In genomic region chr14:68874746-68875155, GRCh38 we compare ENCODE assay signal across 19 cellular contexts.
DNase-seq lines count a peak whose midpoint lies in the region; ATAC-seq, FAIRE-seq and TF ChIP-seq lines count a peak whose summit lies in the region.
"Had no signal": no experiment of that assay in that cellular context is flagged by ENCODE, and none has a peak within 500 bp of the region (broad histone marks: within the 10 kb centered on the region; RNA-seq: fewer than 3 reads in every experiment).

No MANE protein-coding gene starts in this region.

- no peaks in the 10 kb centered on the region for H3K9me1 ChIP-seq in endothelial cell of umbilical vein (replicated peaks; ENCODE audit: control insufficient read depth, extremely low read depth, insufficient read depth, low read length)

- H3K27ac ChIP-seq in endothelial cell of umbilical vein (ENCODE audit: insufficient read depth, low read depth, low read length) (no peak overlapping the region), psoas muscle (no peak overlapping the region)
- H3K27ac ChIP-seq: SK-N-MC had no signal

- ATAC-seq in psoas muscle: peak in 3 of 4 donors; percentile 33 to 78 (median 72)
- no peak for ATAC-seq in GM18858 (IDR thresholded peaks at IDR 0.05; ENCODE audit: unreplicated experiment)
- ATAC-seq in GM21723 (IDR thresholded peaks at IDR 0.05; ENCODE audit: unreplicated experiment): no peak

- H3K4me1 ChIP-seq in endothelial cell of umbilical vein (ENCODE audit: control insufficient read depth, extremely low read depth, insufficient read depth, low read length): no peaks in the 10 kb centered on the region
- no peaks in the 10 kb centered on the region for H3K4me1 ChIP-seq in psoas muscle

- H3K79me2 ChIP-seq in endothelial cell of umbilical vein (ENCODE audit: control insufficient read depth, insufficient read depth, low read length): no peaks in the 10 kb centered on the region

- H3K27me3 ChIP-seq in endothelial cell of umbilical vein (ENCODE audit: control insufficient read depth in 2 of 2, insufficient read depth in 2 of 2, low read length in 2 of 2): no peaks in the 10 kb centered on the region
- no peaks in the 10 kb centered on the region for H3K27me3 ChIP-seq in psoas muscle (ENCODE audit: insufficient read depth in 3 of 3, low read length in 2 of 3)

- H3K4me2 ChIP-seq in endothelial cell of umbilical vein (ENCODE audit: insufficient read depth, low read length): no peak overlapping the region

- DNase-seq in CMK (ENCODE audit: low read depth) (peak; percentile 63), GM12892 (ENCODE audit: insufficient read length) (no peak), endothelial cell of umbilical vein (ENCODE audit: low read depth, low spot score) (no peak), psoas muscle (peak in 1 of 2 donors; percentile 58), medulla oblongata (ENCODE audit: extremely low spot score) (no peak)
- DNase-seq: activated CD4-positive, alpha-beta T cell treated with anti-CD3 and anti-CD28 coated beads, Interleukin-2, amount 10 ng/mL, durations not matched to agents 24 days and 14 days; activated T-cell treated with anti-CD3 and anti-CD28 coated beads for 4 hours; AML-193; Karpas-422; midbrain; NCI-H1092 treated with DMSO at 0.1 percent for 48 hours; NCI-H2107; NCI-H526 had no signal

- no peak for FAIRE-seq in GM12892 (lab: Jason Lieb, UNC)
- FAIRE-seq in endothelial cell of umbilical vein (lab: Jason Lieb, UNC): no peak
- FAIRE-seq: colon, D721Med, islet of Langerhans had no signal

- H3K9me3 ChIP-seq in endothelial cell of umbilical vein (replicated peaks; ENCODE audit: control insufficient read depth, insufficient read depth, low read length): no peaks in the 10 kb centered on the region
- no peaks in the 10 kb centered on the region for H3K9me3 ChIP-seq in psoas muscle

- no peak overlapping the region for H3K9ac ChIP-seq in endothelial cell of umbilical vein (replicated peaks; ENCODE audit: extremely low read depth, insufficient read depth, low read length)

- no peak overlapping the region for H2AFZ ChIP-seq in endothelial cell of umbilical vein (ENCODE audit: low read depth, low read length)

- WGBS in psoas muscle, 3 donors: 89 to 97% (median 96%) methylated on average over 37 of the region's 37 CpGs

- dilution Hi-C loops in endothelial cell of umbilical vein (cut with MboI; ENCODE audit: extremely low pct_ligation_motif_present, low sequenced_read_pairs): no loop called here

- H3K4me3 ChIP-seq in endothelial cell of umbilical vein (replicated peaks in 1 of 3; ENCODE audit: insufficient read depth in 1 of 3, low read depth in 1 of 3, low read length in 3 of 3) (no peak overlapping the region), psoas muscle (peak overlapping the region; percentile 40)
- H3K4me3 ChIP-seq: SK-N-MC had no signal

- no TSS peak for BruUV-seq in endothelial cell of umbilical vein (replicated peaks; lab: Mats Ljungman, UMichigan)

- POLR2A ChIA-PET in endothelial cell of umbilical vein (lab: Charles Lee): no interaction called here

- CTCF ChIA-PET in endothelial cell of umbilical vein (lab: Charles Lee): interaction anchor here (0.8 to 1.5 kb wide), 2 partner anchors 8 to 229 kb away, joined by 3 read pairs; no protein-coding TSS in a partner anchor

- intact Hi-C loops in endothelial cell of umbilical vein (cut with micrococcal nuclease) (no loop called here), psoas muscle (cut with DNase I) (no loop called here)

- TF ChIP-seq CTCF in endothelial cell of umbilical vein (IDR thresholded peaks at IDR 0.05; ENCODE audit: extremely low read depth in 1 of 2, insufficient read depth in 1 of 2, low read depth in 1 of 2, low read length in 2 of 2): no peak
- TF ChIP-seq CTCF in psoas muscle (IDR thresholded peaks at IDR 0.05): no peak

- H3K36me3 ChIP-seq in endothelial cell of umbilical vein (ENCODE audit: control insufficient read depth in 2 of 2, extremely low read depth in 1 of 2, insufficient read depth in 2 of 2, low read length in 2 of 2): peaks cover 56 to 65% of the 10 kb centered on the region in 2 experiments
- H3K36me3 ChIP-seq in psoas muscle (ENCODE audit: insufficient read depth in 1 of 2, low read depth in 1 of 2): peaks cover 0 to 57% of the 10 kb centered on the region in 2 donors

- no peaks in the 10 kb centered on the region for H4K20me1 ChIP-seq in endothelial cell of umbilical vein (replicated peaks; ENCODE audit: control insufficient read depth, extremely low read depth, insufficient read depth, low read length)

- TF ChIP-seq POLR2A in GM12892 (IDR thresholded peaks at IDR 0.05; ENCODE audit: low read depth, low read length) (peak; percentile 67; the same call in 1 of the 2 replicates), endothelial cell of umbilical vein (IDR thresholded peaks at IDR 0.05; ENCODE audit: low read depth, low read length) (no peak)

TF ChIP-seq in endothelial cell of umbilical vein, 7 proteins besides CTCF, POLR2A, EP300 and RAD21:
- TF ChIP-seq POLR2AphosphoS5 (IDR thresholded peaks at IDR 0.05; ENCODE audit: insufficient read depth, low read depth, low read length) (peak; percentile 19), JUN (IDR thresholded peaks at IDR 0.05; ENCODE audit: borderline replicate concordance, insufficient read depth, insufficient read length, low read depth) (no peak), FOS (IDR thresholded peaks at IDR 0.05; ENCODE audit: borderline replicate concordance, insufficient read depth, low read length) (no peak)

Comparison
In these comparisons a context has a peak if more than half of its experiments do, and no peak if none do; other contexts are left out.
1. ATAC-seq: peak in psoas muscle (3 of 4); none in GM18858 (single experiment) and GM21723 (single experiment).